1 cellular context compared by ENCODE assay signal in the genomic region with DNA sequence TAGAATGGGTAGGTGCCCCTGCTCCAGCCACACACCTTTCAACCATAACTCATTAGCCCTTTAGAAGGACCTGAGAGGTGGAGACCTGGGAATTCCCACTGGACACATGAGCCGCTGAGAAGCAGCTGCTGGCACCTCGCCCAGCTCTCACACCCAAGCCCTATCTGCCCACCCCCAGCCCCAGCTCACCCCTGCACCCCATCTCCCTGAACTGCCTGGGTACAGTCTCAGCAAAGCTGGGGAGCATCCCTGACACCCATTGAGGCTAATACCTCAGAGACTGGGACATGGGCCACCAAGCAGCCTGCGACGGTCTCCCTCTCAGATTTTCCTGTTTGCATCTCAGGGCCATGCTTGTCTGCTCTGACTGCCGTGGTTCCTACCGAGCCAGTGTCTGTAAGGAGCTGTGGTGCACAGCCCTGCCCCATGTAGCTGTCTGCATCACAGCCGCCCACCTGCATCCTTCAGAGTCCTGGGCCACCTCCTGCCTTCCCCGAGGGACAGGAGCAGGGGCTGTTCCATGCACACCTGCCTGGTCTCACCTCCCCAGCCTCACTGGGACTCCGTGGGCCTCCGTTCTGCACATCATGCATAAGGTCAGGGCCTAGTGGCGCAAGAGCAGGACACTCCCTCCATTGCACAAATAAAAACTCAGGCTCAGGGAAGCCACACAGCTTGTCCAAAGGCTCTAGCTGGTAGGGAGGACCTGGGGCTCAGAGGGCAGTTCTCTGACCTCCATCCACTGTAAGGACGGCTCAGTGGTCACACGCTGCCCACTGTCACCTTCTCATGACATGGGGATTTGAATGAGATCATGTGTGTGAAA.
TF ChIP-seq lines count a peak whose summit lies in the region.

No MANE protein-coding gene starts in this region.

TF ChIP-seq in HepG2, 621 proteins besides CTCF, POLR2A, EP300 and RAD21 (continued from another document and continues in another):
- TF ChIP-seq, protein P1, sequence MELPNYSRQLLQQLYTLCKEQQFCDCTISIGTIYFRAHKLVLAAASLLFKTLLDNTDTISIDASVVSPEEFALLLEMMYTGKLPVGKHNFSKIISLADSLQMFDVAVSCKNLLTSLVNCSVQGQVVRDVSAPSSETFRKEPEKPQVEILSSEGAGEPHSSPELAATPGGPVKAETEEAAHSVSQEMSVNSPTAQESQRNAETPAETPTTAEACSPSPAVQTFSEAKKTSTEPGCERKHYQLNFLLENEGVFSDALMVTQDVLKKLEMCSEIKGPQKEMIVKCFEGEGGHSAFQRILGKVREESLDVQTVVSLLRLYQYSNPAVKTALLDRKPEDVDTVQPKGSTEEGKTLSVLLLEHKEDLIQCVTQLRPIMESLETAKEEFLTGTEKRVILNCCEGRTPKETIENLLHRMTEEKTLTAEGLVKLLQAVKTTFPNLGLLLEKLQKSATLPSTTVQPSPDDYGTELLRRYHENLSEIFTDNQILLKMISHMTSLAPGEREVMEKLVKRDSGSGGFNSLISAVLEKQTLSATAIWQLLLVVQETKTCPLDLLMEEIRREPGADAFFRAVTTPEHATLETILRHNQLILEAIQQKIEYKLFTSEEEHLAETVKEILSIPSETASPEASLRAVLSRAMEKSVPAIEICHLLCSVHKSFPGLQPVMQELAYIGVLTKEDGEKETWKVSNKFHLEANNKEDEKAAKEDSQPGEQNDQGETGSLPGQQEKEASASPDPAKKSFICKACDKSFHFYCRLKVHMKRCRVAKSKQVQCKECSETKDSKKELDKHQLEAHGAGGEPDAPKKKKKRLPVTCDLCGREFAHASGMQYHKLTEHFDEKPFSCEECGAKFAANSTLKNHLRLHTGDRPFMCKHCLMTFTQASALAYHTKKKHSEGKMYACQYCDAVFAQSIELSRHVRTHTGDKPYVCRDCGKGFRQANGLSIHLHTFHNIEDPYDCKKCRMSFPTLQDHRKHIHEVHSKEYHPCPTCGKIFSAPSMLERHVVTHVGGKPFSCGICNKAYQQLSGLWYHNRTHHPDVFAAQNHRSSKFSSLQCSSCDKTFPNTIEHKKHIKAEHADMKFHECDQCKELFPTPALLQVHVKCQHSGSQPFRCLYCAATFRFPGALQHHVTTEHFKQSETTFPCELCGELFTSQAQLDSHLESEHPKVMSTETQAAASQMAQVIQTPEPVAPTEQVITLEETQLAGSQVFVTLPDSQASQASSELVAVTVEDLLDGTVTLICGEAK (IDR thresholded peaks at IDR 0.05) = no peak
- TF ChIP-seq, protein P1 (CRISPR knock-in tag; IDR thresholded peaks at IDR 0.05) = peak; percentile 48; the same call in 1 of the 2 replicates
- TF ChIP-seq ZNF746 (CRISPR knock-in tag; IDR thresholded peaks at IDR 0.05) (no peak), PHF5A (CRISPR knock-in tag; IDR thresholded peaks at IDR 0.05; ENCODE audit: low read depth, unreplicated experiment) (no peak), SALL1 (CRISPR knock-in tag; IDR thresholded peaks at IDR 0.05) (peak; percentile 79), ZNF263 (CRISPR knock-in tag; IDR thresholded peaks at IDR 0.05) (peak; percentile 62; the same call in 1 of the 2 replicates), MXI1 (IDR thresholded peaks at IDR 0.05; ENCODE audit: borderline replicate concordance, low read depth, low read length) (no peak), MBD4 (IDR thresholded peaks at IDR 0.05; ENCODE audit: borderline replicate concordance, low read length) (no peak), MED8 (CRISPR knock-in tag; IDR thresholded peaks at IDR 0.05; ENCODE audit: insufficient replicate concordance) (no peak), ZNF292 (CRISPR knock-in tag; IDR thresholded peaks at IDR 0.05; ENCODE audit: borderline replicate concordance, low read depth) (peak; percentile 69; the same call in 1 of the 2 replicates), TOE1 (CRISPR knock-in tag; IDR thresholded peaks at IDR 0.05) (no peak), ZKSCAN8 (CRISPR knock-in tag; IDR thresholded peaks at IDR 0.05; ENCODE audit: borderline replicate concordance) (no peak), ZKSCAN1 (IDR thresholded peaks at IDR 0.05; ENCODE audit: low read length) (no peak), CBFB (CRISPR knock-in tag; IDR thresholded peaks at IDR 0.05) (no peak), ZNF432 (CRISPR knock-in tag; IDR thresholded peaks at IDR 0.05; ENCODE audit: borderline replicate concordance) (no peak), ZBTB42 (CRISPR knock-in tag; IDR thresholded peaks at IDR 0.05) (no peak), ZNF225 (CRISPR knock-in tag; IDR thresholded peaks at IDR 0.05) (no peak), ZNF468 (CRISPR knock-in tag; IDR thresholded peaks at IDR 0.05) (no peak), ZNF253 (CRISPR knock-in tag; IDR thresholded peaks at IDR 0.05; ENCODE audit: borderline replicate concordance) (no peak), HMGA1 (CRISPR knock-in tag; conservative IDR thresholded peaks at IDR 0.05) (no peak), PTBP1 (IDR thresholded peaks at IDR 0.05; ENCODE audit: low read depth, low read length, poor library complexity, severe bottlenecking) (no peak), FOXM1 (CRISPR knock-in tag; IDR thresholded peaks at IDR 0.05) (no peak), EED (CRISPR knock-in tag; IDR thresholded peaks at IDR 0.05) (0 out of 2 replicates have a peak, but pooled peaks have one; percentile 34), ZNF496 (CRISPR knock-in tag; IDR thresholded peaks at IDR 0.05; ENCODE audit: insufficient replicate concordance) (no peak), ZNF737 (CRISPR knock-in tag; IDR thresholded peaks at IDR 0.05; ENCODE audit: borderline replicate concordance) (no peak), ISX (CRISPR knock-in tag; conservative IDR thresholded peaks at IDR 0.05) (no peak), ZSCAN29 (CRISPR knock-in tag; conservative IDR thresholded peaks at IDR 0.05) (no peak), ASH2L (IDR thresholded peaks at IDR 0.05; ENCODE audit: insufficient read length, low read depth, low read length) (no peak), SALL2 (CRISPR knock-in tag; IDR thresholded peaks at IDR 0.05) (no peak), PHF20 (CRISPR knock-in tag; IDR thresholded peaks at IDR 0.05) (no peak), HDAC6 (IDR thresholded peaks at IDR 0.05; ENCODE audit: low read depth, low read length) (no peak), ZNF335 (CRISPR knock-in tag; IDR thresholded peaks at IDR 0.05) (no peak), PCBP2 (optimal IDR thresholded peaks at IDR 0.05; ENCODE audit: low read depth, low read length, poor library complexity, severe bottlenecking) (no peak), AKAP8 (CRISPR knock-in tag; IDR thresholded peaks at IDR 0.05) (no peak)
- TF ChIP-seq, protein P2, sequence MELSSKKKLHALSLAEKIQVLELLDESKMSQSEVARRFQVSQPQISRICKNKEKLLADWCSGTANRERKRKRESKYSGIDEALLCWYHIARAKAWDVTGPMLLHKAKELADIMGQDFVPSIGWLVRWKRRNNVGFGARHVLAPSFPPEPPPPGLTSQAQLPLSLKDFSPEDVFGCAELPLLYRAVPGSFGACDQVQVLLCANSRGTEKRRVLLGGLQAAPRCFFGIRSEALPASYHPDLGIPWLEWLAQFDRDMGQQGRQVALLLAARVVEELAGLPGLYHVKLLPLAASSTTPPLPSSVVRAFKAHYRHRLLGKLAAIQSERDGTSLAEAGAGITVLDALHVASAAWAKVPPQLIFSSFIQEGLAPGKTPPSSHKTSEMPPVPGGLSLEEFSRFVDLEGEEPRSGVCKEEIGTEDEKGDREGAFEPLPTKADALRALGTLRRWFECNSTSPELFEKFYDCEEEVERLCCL (CRISPR knock-in tag; IDR thresholded peaks at IDR 0.05; ENCODE audit: borderline replicate concordance) = no peak
- TF ChIP-seq, protein P3, sequence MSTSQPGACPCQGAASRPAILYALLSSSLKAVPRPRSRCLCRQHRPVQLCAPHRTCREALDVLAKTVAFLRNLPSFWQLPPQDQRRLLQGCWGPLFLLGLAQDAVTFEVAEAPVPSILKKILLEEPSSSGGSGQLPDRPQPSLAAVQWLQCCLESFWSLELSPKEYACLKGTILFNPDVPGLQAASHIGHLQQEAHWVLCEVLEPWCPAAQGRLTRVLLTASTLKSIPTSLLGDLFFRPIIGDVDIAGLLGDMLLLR (CRISPR knock-in tag; IDR thresholded peaks at IDR 0.05) = no peak
- TF ChIP-seq, protein P4, sequence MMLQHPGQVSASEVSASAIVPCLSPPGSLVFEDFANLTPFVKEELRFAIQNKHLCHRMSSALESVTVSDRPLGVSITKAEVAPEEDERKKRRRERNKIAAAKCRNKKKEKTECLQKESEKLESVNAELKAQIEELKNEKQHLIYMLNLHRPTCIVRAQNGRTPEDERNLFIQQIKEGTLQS (CRISPR knock-in tag; IDR thresholded peaks at IDR 0.05) = peak; percentile 8; the same call in 1 of the 2 replicates
- TF ChIP-seq, protein P5, sequence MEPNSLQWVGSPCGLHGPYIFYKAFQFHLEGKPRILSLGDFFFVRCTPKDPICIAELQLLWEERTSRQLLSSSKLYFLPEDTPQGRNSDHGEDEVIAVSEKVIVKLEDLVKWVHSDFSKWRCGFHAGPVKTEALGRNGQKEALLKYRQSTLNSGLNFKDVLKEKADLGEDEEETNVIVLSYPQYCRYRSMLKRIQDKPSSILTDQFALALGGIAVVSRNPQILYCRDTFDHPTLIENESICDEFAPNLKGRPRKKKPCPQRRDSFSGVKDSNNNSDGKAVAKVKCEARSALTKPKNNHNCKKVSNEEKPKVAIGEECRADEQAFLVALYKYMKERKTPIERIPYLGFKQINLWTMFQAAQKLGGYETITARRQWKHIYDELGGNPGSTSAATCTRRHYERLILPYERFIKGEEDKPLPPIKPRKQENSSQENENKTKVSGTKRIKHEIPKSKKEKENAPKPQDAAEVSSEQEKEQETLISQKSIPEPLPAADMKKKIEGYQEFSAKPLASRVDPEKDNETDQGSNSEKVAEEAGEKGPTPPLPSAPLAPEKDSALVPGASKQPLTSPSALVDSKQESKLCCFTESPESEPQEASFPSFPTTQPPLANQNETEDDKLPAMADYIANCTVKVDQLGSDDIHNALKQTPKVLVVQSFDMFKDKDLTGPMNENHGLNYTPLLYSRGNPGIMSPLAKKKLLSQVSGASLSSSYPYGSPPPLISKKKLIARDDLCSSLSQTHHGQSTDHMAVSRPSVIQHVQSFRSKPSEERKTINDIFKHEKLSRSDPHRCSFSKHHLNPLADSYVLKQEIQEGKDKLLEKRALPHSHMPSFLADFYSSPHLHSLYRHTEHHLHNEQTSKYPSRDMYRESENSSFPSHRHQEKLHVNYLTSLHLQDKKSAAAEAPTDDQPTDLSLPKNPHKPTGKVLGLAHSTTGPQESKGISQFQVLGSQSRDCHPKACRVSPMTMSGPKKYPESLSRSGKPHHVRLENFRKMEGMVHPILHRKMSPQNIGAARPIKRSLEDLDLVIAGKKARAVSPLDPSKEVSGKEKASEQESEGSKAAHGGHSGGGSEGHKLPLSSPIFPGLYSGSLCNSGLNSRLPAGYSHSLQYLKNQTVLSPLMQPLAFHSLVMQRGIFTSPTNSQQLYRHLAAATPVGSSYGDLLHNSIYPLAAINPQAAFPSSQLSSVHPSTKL (CRISPR knock-in tag; IDR thresholded peaks at IDR 0.05) = 0 out of 2 replicates have a peak, but pooled peaks have one; percentile 30
- TF ChIP-seq, protein P6, sequence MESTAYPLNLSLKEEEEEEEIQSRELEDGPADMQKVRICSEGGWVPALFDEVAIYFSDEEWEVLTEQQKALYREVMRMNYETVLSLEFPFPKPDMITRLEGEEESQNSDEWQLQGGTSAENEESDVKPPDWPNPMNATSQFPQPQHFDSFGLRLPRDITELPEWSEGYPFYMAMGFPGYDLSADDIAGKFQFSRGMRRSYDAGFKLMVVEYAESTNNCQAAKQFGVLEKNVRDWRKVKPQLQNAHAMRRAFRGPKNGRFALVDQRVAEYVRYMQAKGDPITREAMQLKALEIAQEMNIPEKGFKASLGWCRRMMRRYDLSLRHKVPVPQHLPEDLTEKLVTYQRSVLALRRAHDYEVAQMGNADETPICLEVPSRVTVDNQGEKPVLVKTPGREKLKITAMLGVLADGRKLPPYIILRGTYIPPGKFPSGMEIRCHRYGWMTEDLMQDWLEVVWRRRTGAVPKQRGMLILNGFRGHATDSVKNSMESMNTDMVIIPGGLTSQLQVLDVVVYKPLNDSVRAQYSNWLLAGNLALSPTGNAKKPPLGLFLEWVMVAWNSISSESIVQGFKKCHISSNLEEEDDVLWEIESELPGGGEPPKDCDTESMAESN (CRISPR knock-in tag; conservative IDR thresholded peaks at IDR 0.05) = no peak
- TF ChIP-seq, protein P7, sequence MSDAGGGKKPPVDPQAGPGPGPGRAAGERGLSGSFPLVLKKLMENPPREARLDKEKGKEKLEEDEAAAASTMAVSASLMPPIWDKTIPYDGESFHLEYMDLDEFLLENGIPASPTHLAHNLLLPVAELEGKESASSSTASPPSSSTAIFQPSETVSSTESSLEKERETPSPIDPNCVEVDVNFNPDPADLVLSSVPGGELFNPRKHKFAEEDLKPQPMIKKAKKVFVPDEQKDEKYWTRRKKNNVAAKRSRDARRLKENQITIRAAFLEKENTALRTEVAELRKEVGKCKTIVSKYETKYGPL (CRISPR knock-in tag; IDR thresholded peaks at IDR 0.05) = no peak
